ENCODE assay signal across 8 cellular contexts in genomic region chr1:85048296-85049064, GRCh38. TPM values are rescaled to one million over a fixed set of nuclear protein-coding genes. Genes with fewer than 3 reads are reported as not detected.
DNase-seq lines count a peak whose midpoint lies in the region; ATAC-seq and TF ChIP-seq lines count a peak whose summit lies in the region.

TSS of gene MCOLN3 (minus strand) at chr1:85048500. CDS start at chr1:85045360, 3,140 bp downstream.

- POLR2A ChIA-PET in HCT116 (lab: Charles Lee) = interaction anchor here (0.5 to 0.7 kb wide), 2 partner anchors 132 to 208 kb away, joined by 3 to 4 read pairs; no protein-coding TSS in a partner anchor

- ATAC-seq in GM18498 (IDR thresholded peaks at IDR 0.05; ENCODE audit: unreplicated experiment) (peak; percentile 71), HCT116 (peak; percentile 87)
- ATAC-seq in natural killer cell treated with Interleukin-12 subunit alpha and Interleukin-12 subunit beta and Interleukin-15 and Interleukin-18, amount 100 ng/mL, for 72 hours = peak; percentile 75 to 82

- TF ChIP-seq RAD21 in HCT116 (IDR thresholded peaks at IDR 0.05; ENCODE audit: low read depth) = no peak

- no peaks in the 10 kb centered on the region for H3K9me3 Mint-ChIP-seq in natural killer cell treated with Interleukin-12 subunit alpha and Interleukin-12 subunit beta and Interleukin-15 and Interleukin-18, amount 100 ng/mL, for 72 hours

- H3K27me3 Mint-ChIP-seq in natural killer cell treated with Interleukin-12 subunit alpha and Interleukin-12 subunit beta and Interleukin-15 and Interleukin-18, amount 100 ng/mL, for 72 hours = peaks cover 28 to 56% of the 10 kb centered on the region in 2 donors

- H3K4me1 Mint-ChIP-seq in natural killer cell treated with Interleukin-12 subunit alpha and Interleukin-12 subunit beta and Interleukin-15 and Interleukin-18, amount 100 ng/mL, for 72 hours (ENCODE audit: low read depth in 2 of 2) = peaks cover 0 to 5% of the 10 kb centered on the region in 2 donors

- H3K9me2 ChIP-seq in HCT116 (ENCODE audit: insufficient read depth) = no peaks in the 10 kb centered on the region

- TSS peak; percentile 76 for BruUV-seq in HCT116 (replicated peaks; lab: Mats Ljungman, UMichigan)

- no peaks in the 10 kb centered on the region for H4K20me1 ChIP-seq in HCT116 (ENCODE audit: insufficient read depth)

- no peaks in the 10 kb centered on the region for H3K36me3 ChIP-seq in HCT116 (ENCODE audit: control insufficient read depth in 1 of 2, insufficient read depth in 2 of 2, low read length in 2 of 2)
- H3K36me3 ChIP-seq in vagina = no peaks in the 10 kb centered on the region

- RAD21 ChIA-PET in HCT116 (lab: Charles Lee; ENCODE audit: low non-redundant PET in 1 of 2, low total read pairs in 2 of 2, uncharacterized antibody in 2 of 2, unreplicated experiment in 2 of 2) = no interaction called here

- H3K4me3 ChIP-seq in HCT116 (replicated peaks in 1 of 2; ENCODE audit: low read depth in 1 of 2, low read length in 2 of 2) (peak within 1 kb of the TSS; percentile 62 to 82), epithelial cell of esophagus (ENCODE audit: low read length) (peak within 1 kb of the TSS; percentile 40), vagina (peak within 1 kb of the TSS; percentile 50 to 64)

- CTCF ChIA-PET in HCT116 (lab: Charles Lee) = interaction anchor here (1.8 kb wide), 1 partner anchor 104 kb away, joined by 5 read pairs; no protein-coding TSS in a partner anchor

- H3K79me2 ChIP-seq in HCT116 (ENCODE audit: insufficient read depth, low read length) = no peaks in the 10 kb centered on the region

- intact Hi-C loops in HCT116 (cut with micrococcal nuclease) = loop anchor here (1.0 kb wide), 1 partner anchor 153 kb away; the partner anchor contains the start of gene SYDE2
- intact Hi-C loops in vagina (cut with DNase I) = no loop called here

- H3K4me2 ChIP-seq in HCT116 (ENCODE audit: low read length) = peak within 1 kb of the TSS; percentile 89

- TF ChIP-seq POLR2A in HCT116 (IDR thresholded peaks at IDR 0.05; ENCODE audit: borderline replicate concordance, extremely low read depth, insufficient read depth, insufficient read length) (peak; percentile 33), vagina (IDR thresholded peaks at IDR 0.05) (no peak)

- H3K27ac Mint-ChIP-seq in natural killer cell treated with Interleukin-12 subunit alpha and Interleukin-12 subunit beta and Interleukin-15 and Interleukin-18, amount 100 ng/mL, for 72 hours = no peak within 1 kb of the TSS

- DNase-seq in HCT116 (ENCODE audit: low read depth, low spot score) (peak; percentile 19), NCI-H1048 (lab: John Stamatoyannopoulos, UW) (peak; percentile 42), epithelial cell of esophagus (ENCODE audit: low read depth) (peak; percentile 32), vagina (ENCODE audit: extremely low spot score in 2 of 2) (no peak), epidermal melanocyte (ENCODE audit: insufficient read length, low spot score) (no peak)
- DNase-seq in activated CD4-positive, alpha-beta T cell treated with anti-CD3 and anti-CD28 coated beads, Interleukin-2, amount 50 U/mL, for 4 hours = peak; percentile 37 to 40
- DNase-seq in natural killer cell treated with Interleukin-12 subunit alpha and Interleukin-12 subunit beta and Interleukin-15 and Interleukin-18, amount 100 ng/mL, for 72 hours (ENCODE audit: low spot score) = no peak

- peaks cover 3 to 12% of the 10 kb centered on the region in 2 experiments; a peak in 3 of 4 replicates for H3K4me1 ChIP-seq in HCT116 (ENCODE audit: control insufficient read depth in 1 of 2, insufficient read depth in 2 of 2, low read length in 2 of 2)
- H3K4me1 ChIP-seq in vagina = peaks cover 4% of the 10 kb centered on the region

- H3K9ac ChIP-seq in HCT116 (ENCODE audit: low read length) = peak within 1 kb of the TSS; percentile 79

- H2AFZ ChIP-seq in HCT116 (ENCODE audit: low read depth, low read length, poor library complexity, severe bottlenecking) = peak within 1 kb of the TSS; percentile 97

- TF ChIP-seq CTCF in HCT116 (IDR thresholded peaks at IDR 0.05 in 2 of 3, conservative IDR thresholded peaks at IDR 0.05 in 1 of 3; ENCODE audit: borderline replicate concordance in 1 of 3, insufficient read depth in 1 of 3, low read depth in 2 of 3, low read length in 2 of 3) (no peak), epithelial cell of esophagus (IDR thresholded peaks at IDR 0.05; ENCODE audit: insufficient read depth, low read depth, low read length, missing control alignments) (no peak), vagina (IDR thresholded peaks at IDR 0.05) (no peak)

- H3K27ac ChIP-seq in HCT116 (ENCODE audit: low read depth, low read length) (peak within 1 kb of the TSS; percentile 60), vagina (peak within 1 kb of the TSS; percentile 47)

- H3K9me3 ChIP-seq in HCT116 (ENCODE audit: control insufficient read depth in 1 of 2, insufficient read depth in 1 of 2, low read depth in 1 of 2, low read length in 2 of 2) (no peaks in the 10 kb centered on the region), vagina (no peaks in the 10 kb centered on the region)

- H3K36me3 Mint-ChIP-seq in natural killer cell treated with Interleukin-12 subunit alpha and Interleukin-12 subunit beta and Interleukin-15 and Interleukin-18, amount 100 ng/mL, for 72 hours = no peaks in the 10 kb centered on the region

- no peaks in the 10 kb centered on the region for H3K27me3 ChIP-seq in HCT116 (ENCODE audit: insufficient read depth, low read length)
- peaks cover 6% of the 10 kb centered on the region for H3K27me3 ChIP-seq in vagina

- peak within 1 kb of the TSS; percentile 59 for H3K4me3 Mint-ChIP-seq in natural killer cell treated with Interleukin-12 subunit alpha and Interleukin-12 subunit beta and Interleukin-15 and Interleukin-18, amount 100 ng/mL, for 72 hours

TF ChIP-seq in HCT116, 20 proteins besides CTCF, POLR2A, EP300 and RAD21 (continues in another document):
- TF ChIP-seq EZH2phosphoT487 (IDR thresholded peaks at IDR 0.05; ENCODE audit: borderline replicate concordance) (no peak), YY1 (IDR thresholded peaks at IDR 0.05; ENCODE audit: extremely low read depth, insufficient replicate concordance, low read depth, low read length) (peak; percentile 39), SIN3A (IDR thresholded peaks at IDR 0.05; ENCODE audit: low read depth) (no peak), SP1 (IDR thresholded peaks at IDR 0.05; ENCODE audit: low read depth) (no peak), CBX3 (IDR thresholded peaks at IDR 0.05; ENCODE audit: low read depth) (peak; percentile 30; the same call in 1 of the 2 replicates), POLR2AphosphoS5 (IDR thresholded peaks at IDR 0.05; ENCODE audit: low read depth, low read length) (peak; percentile 61), ELF1 (IDR thresholded peaks at IDR 0.05; ENCODE audit: borderline replicate concordance, low read depth) (no peak), MAX (IDR thresholded peaks at IDR 0.05) (0 out of 2 replicates have a peak, but pooled peaks have one; percentile 36), EZH2 (IDR thresholded peaks at IDR 0.05) (no peak), ATF3 (IDR thresholded peaks at IDR 0.05) (no peak), JUND (IDR thresholded peaks at IDR 0.05) (no peak), ZNF274 (IDR thresholded peaks at IDR 0.05; ENCODE audit: low read depth, low read length) (no peak), ZFX (IDR thresholded peaks at IDR 0.05) (peak; percentile 79), FOSL1 (IDR thresholded peaks at IDR 0.05; ENCODE audit: low read depth) (no peak), CEBPB (IDR thresholded peaks at IDR 0.05; ENCODE audit: low read depth) (no peak), EGR1 (IDR thresholded peaks at IDR 0.05; ENCODE audit: low read depth) (peak; percentile 89), SRF (IDR thresholded peaks at IDR 0.05; ENCODE audit: low read depth) (no peak), TCF7L2 (IDR thresholded peaks at IDR 0.05; ENCODE audit: borderline replicate concordance, extremely low read depth, insufficient read depth, insufficient read length) (no peak), REST (IDR thresholded peaks at IDR 0.05; ENCODE audit: low read depth) (no peak)

RNA-seq across cellular contexts. Expression of gene MCOLN3, which starts in this region (rescaled TPM):
- 10.7 TPM for total RNA-seq in HCT116 (2021; ENCODE audit: unreplicated experiment)
- polyA plus RNA-seq in HCT116 (2012) = 4.5 and 7.0 TPM in 2 replicates
- under 1 TPM in 1 of 2 donors, not detected in 1; 0.31 TPM for total RNA-seq in natural killer cell treated with Interleukin-12 subunit alpha and Interleukin-12 subunit beta and Interleukin-15 and Interleukin-18, amount 100 ng/mL, for 72 hours
- 5.6 TPM for total RNA-seq in vagina

Comparison
In these comparisons a context has a peak if more than half of its experiments do, and no peak if none do; other contexts are left out.
1. Peak in ATAC-seq in natural killer cell treated with Interleukin-12 subunit alpha and Interleukin-12 subunit beta and Interleukin-15 and Interleukin-18, amount 100 ng/mL, for 72 hours; RNA of the gene not detected or under 1 TPM.
2. DNase-seq: peak in HCT116 (single experiment), NCI-H1048 (single experiment), activated CD4-positive, alpha-beta T cell treated with anti-CD3 and anti-CD28 coated beads, Interleukin-2, amount 50 U/mL, for 4 hours (2 of 2) and epithelial cell of esophagus (single experiment); none in natural killer cell treated with Interleukin-12 subunit alpha and Interleukin-12 subunit beta and Interleukin-15 and Interleukin-18, amount 100 ng/mL, for 72 hours (single experiment), vagina (0 of 2) and epidermal melanocyte (single experiment).
3. Peak in every context shown above with its lines, with median percentiles within 50 percentile points of each other: ATAC-seq and H3K4me3 ChIP-seq.